Comparison of ENCODE assay signal across 14 cellular contexts in the genomic region with DNA sequence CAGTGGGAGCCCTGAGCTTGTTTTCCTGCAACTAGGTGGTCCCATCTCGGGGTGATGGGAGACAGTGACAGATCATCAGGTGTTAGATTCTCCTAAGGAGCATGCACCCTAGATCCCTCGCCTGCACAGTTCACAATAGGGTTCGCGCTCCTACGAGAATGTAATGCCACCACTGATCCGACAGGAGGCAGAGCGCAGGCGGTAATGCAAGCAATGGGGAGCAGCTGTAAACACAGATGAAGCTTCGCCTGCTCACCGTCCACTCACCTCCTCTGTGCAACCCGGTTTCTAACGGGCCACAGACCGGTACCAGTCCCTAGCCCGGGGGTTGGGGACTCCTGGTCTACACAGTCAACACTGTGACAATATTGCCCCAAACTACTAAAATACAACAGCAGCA. TPM values are rescaled to one million over a fixed set of nuclear protein-coding genes. Genes with fewer than 3 reads are reported as not detected.
"Had no signal": no experiment of that assay in that cellular context is flagged by ENCODE, and none has a peak within 500 bp of the region (broad histone marks: within the 10 kb centered on the region; RNA-seq: fewer than 3 reads in every experiment).

No MANE protein-coding gene starts in this region.

- H3K27ac Mint-ChIP-seq: activated T-helper 2 cell treated with anti-CD3 and anti-CD28 coated beads, Interferon-gamma antibody, Interleukin-2, Interleukin-4, amounts not matched to agents 10 μg/mL and 5 μg/mL and 100 μg/mL, durations not matched to agents 14 hours and 24 hours and 36 hours; mesothelial cell of epicardium had no signal

- H3K4me1 ChIP-seq: body of pancreas, gastroesophageal sphincter, uterus had no signal

- H3K27ac ChIP-seq: body of pancreas, gastroesophageal sphincter, neutrophil, uterus had no signal

- H3K9me3 ChIP-seq: body of pancreas, gastroesophageal sphincter, neutrophil, uterus had no signal

- DNase-seq: activated CD4-positive, alpha-beta T cell treated with anti-CD3 and anti-CD28 coated beads, Interleukin-2, amount 50 U/mL, for 1 hour; activated naive CD4-positive, alpha-beta T cell treated with anti-CD3 and anti-CD28 coated beads, Interleukin-2, amount 50 U/mL, for 16 hours; amniotic stem cell; body of pancreas; cortex of kidney; effector memory CD4-positive, alpha-beta T cell; small intestine; T-helper 17 cell; uterus had no signal

- H3K27me3 ChIP-seq: body of pancreas, gastroesophageal sphincter, neutrophil, uterus had no signal

- H3K9me3 Mint-ChIP-seq: activated T-helper 2 cell treated with anti-CD3 and anti-CD28 coated beads, Interferon-gamma antibody, Interleukin-2, Interleukin-4, amounts not matched to agents 10 μg/mL and 5 μg/mL and 100 μg/mL, durations not matched to agents 14 hours and 24 hours and 36 hours; central memory CD8-positive, alpha-beta T cell; mesothelial cell of epicardium had no signal

- H3K4me1 Mint-ChIP-seq: mesothelial cell of epicardium had no signal

- ATAC-seq: body of pancreas, gastroesophageal sphincter, T-helper 17 cell had no signal

- H3K36me3 ChIP-seq: uterus had no signal

- H3K4me3 ChIP-seq: body of pancreas, gastroesophageal sphincter, uterus had no signal

- H3K4me3 Mint-ChIP-seq: central memory CD8-positive, alpha-beta T cell; mesothelial cell of epicardium; T-helper 17 cell had no signal

- H3K27me3 Mint-ChIP-seq: central memory CD8-positive, alpha-beta T cell; T-helper 17 cell had no signal

RNA-seq across cellular contexts. Expression of a gene that starts 52.9 kb away (rescaled TPM):
- total RNA-seq: T-helper 17 cell had no signal
